ENCODE assay signal across 15 cellular contexts in genomic region chr16:57128787-57129389, GRCh38.
DNase-seq lines count a peak whose midpoint lies in the region; ATAC-seq lines count a peak whose summit lies in the region.
"Had no signal": no experiment of that assay in that cellular context is flagged by ENCODE, and none has a peak within 500 bp of the region (broad histone marks: within the 10 kb centered on the region; RNA-seq: fewer than 3 reads in every experiment).

No MANE protein-coding gene starts in this region.

- no peak for ATAC-seq in HG02885 (IDR thresholded peaks at IDR 0.05; ENCODE audit: poor library complexity, unreplicated experiment)
- ATAC-seq: left cardiac atrium had no signal

- peak; percentile 18 for DNase-seq in stimulated activated CD4-positive, alpha-beta T cell treated with anti-CD3 and anti-CD28 coated beads, Interleukin-12 subunit alpha, Interleukin-12 subunit beta, amount 100 ng/mL, for 4 hours
- DNase-seq in stimulated activated CD4-positive, alpha-beta T cell treated with anti-CD3 and anti-CD28 coated beads, Interleukin-2, amount 100 ng/mL, for 48 hours = no peak
- peak; percentile 62 to 65 for DNase-seq in activated T-cell treated with anti-CD3 and anti-CD28 coated beads, Interleukin-2, amount 50 U/mL, for 48 hours
- DNase-seq in NCI-H1105 (lab: John Stamatoyannopoulos, UW) (no peak), NCI-H1417 treated with DMSO at 0.1 percent for 48 hours (lab: John Stamatoyannopoulos, UW) (no peak), NCI-H1436 (lab: John Stamatoyannopoulos, UW) (no peak)
- DNase-seq: EL, esophagus squamous epithelium, left cardiac atrium, NCI-H524, SJCRH30 had no signal

- H3K27me3 ChIP-seq in layer of hippocampus (ENCODE audit: control insufficient read depth, insufficient read depth, low read length) = no peaks in the 10 kb centered on the region
- H3K27me3 ChIP-seq: esophagus squamous epithelium, SJCRH30 had no signal

- H3K27ac ChIP-seq in layer of hippocampus (ENCODE audit: low read depth, low read length) = peak overlapping the region; percentile 72
- H3K27ac ChIP-seq: 22Rv1, esophagus squamous epithelium, KMS-11, SJCRH30 had no signal

Comparison
In these comparisons a context has a peak if more than half of its experiments do, and no peak if none do; other contexts are left out.
1. DNase-seq: peak in stimulated activated CD4-positive, alpha-beta T cell treated with anti-CD3 and anti-CD28 coated beads, Interleukin-12 subunit alpha, Interleukin-12 subunit beta, amount 100 ng/mL, for 4 hours (single experiment) and activated T-cell treated with anti-CD3 and anti-CD28 coated beads, Interleukin-2, amount 50 U/mL, for 48 hours (2 of 2); none in stimulated activated CD4-positive, alpha-beta T cell treated with anti-CD3 and anti-CD28 coated beads, Interleukin-2, amount 100 ng/mL, for 48 hours (0 of 2), NCI-H1105 (single experiment), NCI-H1417 treated with DMSO at 0.1 percent for 48 hours (single experiment) and NCI-H1436 (single experiment).